18 cellular contexts compared by ENCODE assay signal in genomic region chr9:108296056-108296455, GRCh38.
DNase-seq lines count a peak whose midpoint lies in the region; ATAC-seq, FAIRE-seq and TF ChIP-seq lines count a peak whose summit lies in the region.
"Had no signal": no experiment of that assay in that cellular context is flagged by ENCODE, and none has a peak within 500 bp of the region (broad histone marks: within the 10 kb centered on the region; RNA-seq: fewer than 3 reads in every experiment).

No MANE protein-coding gene starts in this region.

- H3K36me3 Mint-ChIP-seq in osteocyte (ENCODE audit: unreplicated experiment) = peaks cover 3% of the 10 kb centered on the region
- H3K36me3 Mint-ChIP-seq in activated T-helper 2 cell treated with anti-CD3 and anti-CD28 coated beads, Interferon-gamma antibody, Interleukin-2, Interleukin-4, amounts not matched to agents 10 μg/mL and 5 μg/mL and 100 μg/mL, durations not matched to agents 14 hours and 24 hours and 36 hours (ENCODE audit: low read depth) = no peaks in the 10 kb centered on the region
- H3K36me3 Mint-ChIP-seq: CD4-positive, alpha-beta memory T cell; stimulated activated effector memory CD8-positive, alpha-beta T cell treated with anti-CD3 and anti-CD28 coated beads, Interleukin-12 subunit alpha, Interleukin-12 subunit beta, amount 100 ng/mL, for 72 hours had no signal

- H2AFZ ChIP-seq in PC-3 (ENCODE audit: low read length) = no peak overlapping the region
- no peak overlapping the region for H2AFZ ChIP-seq in PC-9

- H4K20me1 ChIP-seq in PC-3 (ENCODE audit: low read length) (no peaks in the 10 kb centered on the region), PC-9 (ENCODE audit: insufficient read depth) (no peaks in the 10 kb centered on the region)

- H3K36me3 ChIP-seq in PC-3 (ENCODE audit: low read depth, low read length) (no peaks in the 10 kb centered on the region), PC-9 (ENCODE audit: low read depth) (no peaks in the 10 kb centered on the region)

- CTCF ChIA-PET in PC-3 (lab: Charles Lee) (no interaction called here), PC-9 (lab: Charles Lee) (no interaction called here)

- H3K27ac ChIP-seq in PC-3 (ENCODE audit: low read length) (peak overlapping the region; percentile 17; the same call in 1 of the 2 replicates), PC-9 (no peak overlapping the region)

- POLR2A ChIA-PET in PC-3 (lab: Charles Lee; ENCODE audit: unreplicated experiment) = no interaction called here
- POLR2A ChIA-PET in PC-9 (lab: Charles Lee; ENCODE audit: unreplicated experiment) = interaction anchor here (0.7 kb wide), 1 partner anchor 147 kb away, joined by 4 read pairs; no protein-coding TSS in a partner anchor

- H3K4me3 ChIP-seq in PC-3 (ENCODE audit: low read length) (no peak overlapping the region), PC-9 (no peak overlapping the region)

- intact Hi-C loops in PC-3 (cut with micrococcal nuclease) (no loop called here), PC-9 (cut with micrococcal nuclease; ENCODE audit: unreplicated experiment) (no loop called here)
- intact Hi-C loops in activated T-helper 2 cell treated with anti-CD3 and anti-CD28 coated beads, Interferon-gamma antibody, Interleukin-2, Interleukin-4, amounts not matched to agents 10 μg/mL and 5 μg/mL and 100 μg/mL, durations not matched to agents 14 hours and 24 hours and 36 hours (cut with micrococcal nuclease) = no loop called here

- no peak for TF ChIP-seq CTCF in PC-3 (conservative IDR thresholded peaks at IDR 0.05; ENCODE audit: low read depth, low read length)
- TF ChIP-seq CTCF in osteocyte (IDR thresholded peaks at IDR 0.05) = no peak
- no peak for TF ChIP-seq CTCF in PC-9 (conservative IDR thresholded peaks at IDR 0.05)
- no peak for TF ChIP-seq CTCF in D721Med (IDR thresholded peaks at IDR 0.05; ENCODE audit: insufficient read depth, missing control alignments)

- no peak for FAIRE-seq in D721Med (lab: Jason Lieb, UNC)
- FAIRE-seq: HTR-8/SVneo had no signal

- no peaks in the 10 kb centered on the region for H3K9me3 Mint-ChIP-seq in osteocyte (ENCODE audit: unreplicated experiment)
- H3K9me3 Mint-ChIP-seq in activated T-helper 2 cell treated with anti-CD3 and anti-CD28 coated beads, Interferon-gamma antibody, Interleukin-2, Interleukin-4, amounts not matched to agents 10 μg/mL and 5 μg/mL and 100 μg/mL, durations not matched to agents 14 hours and 24 hours and 36 hours = no peaks in the 10 kb centered on the region

- H3K27ac Mint-ChIP-seq in osteocyte (ENCODE audit: unreplicated experiment) = peak overlapping the region; percentile 94
- H3K27ac Mint-ChIP-seq in activated T-helper 2 cell treated with anti-CD3 and anti-CD28 coated beads, Interferon-gamma antibody, Interleukin-2, Interleukin-4, amounts not matched to agents 10 μg/mL and 5 μg/mL and 100 μg/mL, durations not matched to agents 14 hours and 24 hours and 36 hours = no peak overlapping the region
- H3K27ac Mint-ChIP-seq: stimulated activated effector memory CD8-positive, alpha-beta T cell treated with anti-CD3 and anti-CD28 coated beads, Interleukin-12 subunit alpha, Interleukin-12 subunit beta, amount 100 ng/mL, for 72 hours had no signal

- no peak overlapping the region for H3K4me3 Mint-ChIP-seq in osteocyte (ENCODE audit: unreplicated experiment)
- H3K4me3 Mint-ChIP-seq in activated T-helper 2 cell treated with anti-CD3 and anti-CD28 coated beads, Interferon-gamma antibody, Interleukin-2, Interleukin-4, amounts not matched to agents 10 μg/mL and 5 μg/mL and 100 μg/mL, durations not matched to agents 14 hours and 24 hours and 36 hours (ENCODE audit: low read depth) = no peak overlapping the region
- H3K4me3 Mint-ChIP-seq: CD4-positive, alpha-beta memory T cell; central memory CD8-positive, alpha-beta T cell; stimulated activated effector memory CD8-positive, alpha-beta T cell treated with anti-CD3 and anti-CD28 coated beads, Interleukin-12 subunit alpha, Interleukin-12 subunit beta, amount 100 ng/mL, for 72 hours had no signal

- ATAC-seq in PC-3 (peak; percentile 88), esophagus mucosa (peak; percentile 81), GM21447 (IDR thresholded peaks at IDR 0.05; ENCODE audit: unreplicated experiment) (no peak)
- ATAC-seq: stimulated activated effector memory CD8-positive, alpha-beta T cell treated with anti-CD3 and anti-CD28 coated beads, Interleukin-12 subunit alpha, Interleukin-12 subunit beta, amount 100 ng/mL, for 72 hours had no signal

- DNase-seq in EL (peak; percentile 90), PC-3 (peak; percentile 67), osteocyte (ENCODE audit: extremely low spot score, unreplicated experiment) (no peak), PC-9 (no peak), D721Med (ENCODE audit: insufficient read length, low spot score) (no peak)
- no peak for DNase-seq in activated T-helper 2 cell treated with anti-CD3 and anti-CD28 coated beads, Interferon-gamma antibody, Interleukin-2, Interleukin-4, amounts not matched to agents 10 μg/mL and 5 μg/mL and 100 μg/mL, durations not matched to agents 14 hours and 24 hours and 36 hours (ENCODE audit: low spot score)
- DNase-seq: activated CD4-positive, alpha-beta T cell treated with anti-CD3 and anti-CD28 coated beads, Interleukin-2, amount 50 U/mL, for 4 hours; activated effector memory CD4-positive, alpha-beta T cell treated with anti-CD3 and anti-CD28 coated beads, Interleukin-2, amount 50 U/mL, for 16 hours; CD4-positive, alpha-beta memory T cell; erythroblast; NCI-H1092; stimulated activated CD4-positive, alpha-beta T cell treated with anti-CD3 and anti-CD28 coated beads, Interleukin-4, amount 100 ng/mL, for 1 hour; T-helper 2 cell had no signal

- H3K27me3 ChIP-seq in PC-3 (ENCODE audit: low read length) (no peaks in the 10 kb centered on the region), PC-9 (ENCODE audit: insufficient read depth, low read depth) (no peaks in the 10 kb centered on the region)

- no peaks in the 10 kb centered on the region for H3F3A ChIP-seq in PC-3 (ENCODE audit: low read length, unreplicated experiment)
- no peaks in the 10 kb centered on the region for H3F3A ChIP-seq in PC-9 (ENCODE audit: insufficient read depth, low read depth)

- H3K4me1 ChIP-seq in PC-3 (ENCODE audit: insufficient read depth, low read length) = peaks cover 13% of the 10 kb centered on the region
- H3K4me1 ChIP-seq in PC-9 (replicated peaks; ENCODE audit: insufficient read depth) = no peaks in the 10 kb centered on the region

- H3K4me2 ChIP-seq in PC-3 (ENCODE audit: low read length) = peak overlapping the region; percentile 13; the same call in 1 of the 2 replicates
- no peak overlapping the region for H3K4me2 ChIP-seq in PC-9

- H3K9me2 ChIP-seq in PC-3 (replicated peaks; ENCODE audit: low read length) = no peaks in the 10 kb centered on the region
- H3K9me2 ChIP-seq in PC-9 (ENCODE audit: insufficient read depth) = no peaks in the 10 kb centered on the region

- BruUV-seq in PC-3 (replicated peaks; lab: Mats Ljungman, UMichigan) (no TSS peak), PC-9 (replicated peaks; lab: Mats Ljungman, UMichigan) (no TSS peak)

- no peaks in the 10 kb centered on the region for H3K9me3 ChIP-seq in PC-3 (ENCODE audit: low read length)
- H3K9me3 ChIP-seq in PC-9 (ENCODE audit: insufficient read depth, low read depth) = no peaks in the 10 kb centered on the region

- peaks cover 70% of the 10 kb centered on the region for H3K4me1 Mint-ChIP-seq in osteocyte (ENCODE audit: unreplicated experiment)
- H3K4me1 Mint-ChIP-seq in activated T-helper 2 cell treated with anti-CD3 and anti-CD28 coated beads, Interferon-gamma antibody, Interleukin-2, Interleukin-4, amounts not matched to agents 10 μg/mL and 5 μg/mL and 100 μg/mL, durations not matched to agents 14 hours and 24 hours and 36 hours (ENCODE audit: low read depth) = no peaks in the 10 kb centered on the region
- H3K4me1 Mint-ChIP-seq: central memory CD8-positive, alpha-beta T cell; stimulated activated effector memory CD8-positive, alpha-beta T cell treated with anti-CD3 and anti-CD28 coated beads, Interleukin-12 subunit alpha, Interleukin-12 subunit beta, amount 100 ng/mL, for 72 hours had no signal

- no peak overlapping the region for H3K9ac ChIP-seq in PC-3 (ENCODE audit: low read length)

- H3K79me2 ChIP-seq in PC-3 (ENCODE audit: low read length) (no peaks in the 10 kb centered on the region), PC-9 (ENCODE audit: low read depth) (no peaks in the 10 kb centered on the region)

- H3K27me3 Mint-ChIP-seq in osteocyte (ENCODE audit: unreplicated experiment) = no peaks in the 10 kb centered on the region
- H3K27me3 Mint-ChIP-seq in activated T-helper 2 cell treated with anti-CD3 and anti-CD28 coated beads, Interferon-gamma antibody, Interleukin-2, Interleukin-4, amounts not matched to agents 10 μg/mL and 5 μg/mL and 100 μg/mL, durations not matched to agents 14 hours and 24 hours and 36 hours (ENCODE audit: low read depth) = no peaks in the 10 kb centered on the region
- H3K27me3 Mint-ChIP-seq: CD4-positive, alpha-beta memory T cell; central memory CD8-positive, alpha-beta T cell had no signal

Comparison
In these comparisons a context has a peak if more than half of its experiments do, and no peak if none do; other contexts are left out.
1. DNase-seq: peak in EL (single experiment) and PC-3 (single experiment); none in osteocyte (single experiment), activated T-helper 2 cell treated with anti-CD3 and anti-CD28 coated beads, Interferon-gamma antibody, Interleukin-2, Interleukin-4, amounts not matched to agents 10 μg/mL and 5 μg/mL and 100 μg/mL, durations not matched to agents 14 hours and 24 hours and 36 hours (single experiment), PC-9 (0 of 2) and D721Med (single experiment).